Comparison of ENCODE assay signal across 8 cellular contexts in genomic region chr2:32627901-32628645, GRCh38. TPM values are rescaled to one million over a fixed set of nuclear protein-coding genes. Genes with fewer than 3 reads are reported as not detected.
A peak's percentile ranks its signal among the peaks of the same experiment; 100 is the strongest.
DNase-seq lines count a peak whose midpoint lies in the region; ATAC-seq and TF ChIP-seq lines count a peak whose summit lies in the region.

TSS of gene TTC27 (plus strand) at chr2:32628050. CDS start at chr2:32628293, 243 bp downstream.

- peaks cover 4% of the 10 kb centered on the region for H3K79me1 ChIP-seq in trophoblast cell (ENCODE audit: low read length)

- peak; percentile 100 for ATAC-seq in HG02763 (IDR thresholded peaks at IDR 0.05; ENCODE audit: unreplicated experiment)
- ATAC-seq in activated naive CD8-positive, alpha-beta T cell treated with anti-CD3 and anti-CD28 coated beads, Interleukin-2, amount 50 U/mL, for 24 hours = peak; percentile 99

- peaks cover 2% of the 10 kb centered on the region for H3K79me2 ChIP-seq in trophoblast cell (ENCODE audit: control insufficient read depth, insufficient read depth, low read length, poor library complexity)

- no peaks in the 10 kb centered on the region for H3K9me3 ChIP-seq in trophoblast cell (ENCODE audit: insufficient read depth, low read depth, low read length)

- H3K4ac ChIP-seq in trophoblast cell (ENCODE audit: low read depth, low read length) = peak within 1 kb of the TSS; percentile 6

- H3K27me3 ChIP-seq in trophoblast cell (ENCODE audit: insufficient read depth, low read length) = no peaks in the 10 kb centered on the region

- intact Hi-C loops in cardiac septum (cut with DNase I) = loop anchor here (10.0 kb wide), 1 partner anchor 137 kb away; no protein-coding TSS in a partner anchor

- H2BK120ac ChIP-seq in trophoblast cell (ENCODE audit: insufficient read depth, low read length, poor library complexity) = no peak within 1 kb of the TSS

- DNase-seq in GM12865 (ENCODE audit: low read depth) (peak; percentile 96), NCI-H1417 treated with DMSO at 0.1 percent for 48 hours (lab: John Stamatoyannopoulos, UW) (peak; percentile 84), SW480 (ENCODE audit: low spot score) (peak; percentile 97), cardiac septum (ENCODE audit: low spot score) (peak; percentile 98), trophoblast cell (peak; percentile 97 to 98), type B pancreatic cell (ENCODE audit: extremely low spot score, unreplicated experiment) (peak; percentile 93)
- peak; percentile 96 for DNase-seq in activated naive CD8-positive, alpha-beta T cell treated with anti-CD3 and anti-CD28 coated beads, Interleukin-2, amount 50 U/mL, for 24 hours

- WGBS in trophoblast cell (ENCODE audit: extremely low coverage, insufficient coverage, insufficient read length) = no CpG with 5 or more reads among the region's 36 CpGs

- peak within 1 kb of the TSS; percentile 62 for H3K4me3 ChIP-seq in GM12865 (ENCODE audit: low read depth, low read length)
- H3K4me3 ChIP-seq in trophoblast cell (ENCODE audit: low read depth, low read length) = peak within 1 kb of the TSS; percentile 83

- H3K27me3 Mint-ChIP-seq in activated naive CD8-positive, alpha-beta T cell treated with anti-CD3 and anti-CD28 coated beads, Interleukin-2, amount 50 U/mL, for 24 hours = no peaks in the 10 kb centered on the region
- H3K27me3 Mint-ChIP-seq in type B pancreatic cell = peaks cover 4% of the 10 kb centered on the region

- H3K4me1 ChIP-seq in trophoblast cell (ENCODE audit: control insufficient read depth in 1 of 2, insufficient read depth in 2 of 2, low read length in 2 of 2) = peaks cover 0 to 5% of the 10 kb centered on the region in 2 experiments

- H3K36me3 ChIP-seq in trophoblast cell (ENCODE audit: control insufficient read depth in 1 of 2, insufficient read depth in 2 of 2, low read length in 2 of 2) = peaks cover 4% of the 10 kb centered on the region in 2 experiments

- H2BK12ac ChIP-seq in trophoblast cell (ENCODE audit: low read length) = no peak within 1 kb of the TSS

- H3K27ac ChIP-seq in trophoblast cell (ENCODE audit: low read depth, low read length) = no peak within 1 kb of the TSS

- H4K91ac ChIP-seq in trophoblast cell (ENCODE audit: low read depth, low read length) = peak within 1 kb of the TSS; percentile 2

- H4K8ac ChIP-seq in trophoblast cell (ENCODE audit: low read depth, low read length) = peak within 1 kb of the TSS; percentile 86

- H3K9me3 Mint-ChIP-seq in activated naive CD8-positive, alpha-beta T cell treated with anti-CD3 and anti-CD28 coated beads, Interleukin-2, amount 50 U/mL, for 24 hours = no peaks in the 10 kb centered on the region
- no peaks in the 10 kb centered on the region for H3K9me3 Mint-ChIP-seq in type B pancreatic cell

- peaks cover 17% of the 10 kb centered on the region for H3K36me3 Mint-ChIP-seq in activated naive CD8-positive, alpha-beta T cell treated with anti-CD3 and anti-CD28 coated beads, Interleukin-2, amount 50 U/mL, for 24 hours (ENCODE audit: low read depth)
- no peaks in the 10 kb centered on the region for H3K36me3 Mint-ChIP-seq in type B pancreatic cell

- H4K12ac ChIP-seq in trophoblast cell (ENCODE audit: low read depth, low read length) = peak within 1 kb of the TSS; percentile 67

- TF ChIP-seq CTCF in GM12865 (IDR thresholded peaks at IDR 0.05; ENCODE audit: insufficient read depth, low read depth, low read length, missing control alignments) (no peak), type B pancreatic cell (conservative IDR thresholded peaks at IDR 0.05) (no peak)

- no peak within 1 kb of the TSS for H3K23ac ChIP-seq in trophoblast cell (ENCODE audit: low read length)

- H3K4me1 Mint-ChIP-seq in activated naive CD8-positive, alpha-beta T cell treated with anti-CD3 and anti-CD28 coated beads, Interleukin-2, amount 50 U/mL, for 24 hours = peaks cover 36% of the 10 kb centered on the region
- peaks cover 7% of the 10 kb centered on the region for H3K4me1 Mint-ChIP-seq in type B pancreatic cell (ENCODE audit: unreplicated experiment)

- peak within 1 kb of the TSS; percentile 73 for H2AFZ ChIP-seq in trophoblast cell (ENCODE audit: insufficient read depth, low read length, poor library complexity)

- H3K4me3 Mint-ChIP-seq in activated naive CD8-positive, alpha-beta T cell treated with anti-CD3 and anti-CD28 coated beads, Interleukin-2, amount 50 U/mL, for 24 hours = peak within 1 kb of the TSS; percentile 95
- peak within 1 kb of the TSS; percentile 94 for H3K4me3 Mint-ChIP-seq in type B pancreatic cell

- peak within 1 kb of the TSS; percentile 39 for H3K14ac ChIP-seq in trophoblast cell (ENCODE audit: low read length)

- no peak within 1 kb of the TSS for H2BK5ac ChIP-seq in trophoblast cell (ENCODE audit: low read depth, low read length, poor library complexity)

- peak within 1 kb of the TSS; percentile 93 for H3K27ac Mint-ChIP-seq in activated naive CD8-positive, alpha-beta T cell treated with anti-CD3 and anti-CD28 coated beads, Interleukin-2, amount 50 U/mL, for 24 hours
- peak within 1 kb of the TSS; percentile 81 for H3K27ac Mint-ChIP-seq in type B pancreatic cell

- H3K9ac ChIP-seq in trophoblast cell (ENCODE audit: low read length) = peak within 1 kb of the TSS; percentile 63

- H3K4me2 ChIP-seq in trophoblast cell (ENCODE audit: low read length) = peak within 1 kb of the TSS; percentile 97

- no peak within 1 kb of the TSS for H3K18ac ChIP-seq in trophoblast cell (ENCODE audit: low read length)

- H2AK5ac ChIP-seq in trophoblast cell (ENCODE audit: low read length) = no peak within 1 kb of the TSS

RNA-seq across cellular contexts. Expression of gene TTC27, which starts in this region (rescaled TPM):
- total RNA-seq in cardiac septum = 13.7 TPM
- polyA plus RNA-seq in trophoblast cell (2013) = 10.8 and 11.5 TPM in 2 replicates
- total RNA-seq in type B pancreatic cell (ENCODE audit: low replicate concordance) = 13.5 and 20.4 TPM in 2 replicates
